Comparison of ENCODE assay signal across 8 cellular contexts in genomic region chr2:42809131-42809875, GRCh38. TPM values are rescaled to one million over a fixed set of nuclear protein-coding genes. Genes with fewer than 3 reads are reported as not detected.
A peak's percentile ranks its signal among the peaks of the same experiment; 100 is the strongest.
DNase-seq lines count a peak whose midpoint lies in the region; ATAC-seq and TF ChIP-seq lines count a peak whose summit lies in the region.

No MANE protein-coding gene starts in this region.

- peak overlapping the region; percentile 83 for H3K9ac ChIP-seq in OCI-LY1 (ENCODE audit: low read length)

- H3F3A ChIP-seq in OCI-LY1 (ENCODE audit: insufficient read depth, low read length): no peaks in the 10 kb centered on the region

- no peaks in the 10 kb centered on the region for H4K20me1 ChIP-seq in OCI-LY1 (ENCODE audit: insufficient read depth, low read length)

- peak overlapping the region; percentile 75 for H3K4me3 Mint-ChIP-seq in activated T-cell treated with anti-CD3 and anti-CD28 coated beads, Interleukin-2, amount 50 U/mL, for 4 hours

- no peak for ATAC-seq in activated T-cell treated with anti-CD3 and anti-CD28 coated beads, Interleukin-2, amount 50 U/mL, for 4 hours
- ATAC-seq in HG03432 (IDR thresholded peaks at IDR 0.05; ENCODE audit: unreplicated experiment) (no peak), GM18867 (IDR thresholded peaks at IDR 0.05; ENCODE audit: unreplicated experiment) (no peak), GM21737 (IDR thresholded peaks at IDR 0.05; ENCODE audit: unreplicated experiment) (no peak)

- H3K4me3 ChIP-seq in OCI-LY1 (ENCODE audit: low read depth, low read length, poor library complexity, severe bottlenecking) (peak overlapping the region; percentile 64), coronary artery (peak overlapping the region; percentile 87)

- TF ChIP-seq CTCF in OCI-LY1 (IDR thresholded peaks at IDR 0.05; ENCODE audit: low read length) (0 out of 2 replicates have a peak, but pooled peaks have one; percentile 16), coronary artery (IDR thresholded peaks at IDR 0.05) (no peak)

- no peaks in the 10 kb centered on the region for H3K79me2 ChIP-seq in OCI-LY1 (ENCODE audit: insufficient read depth, low read length)

- no peaks in the 10 kb centered on the region for H3K9me2 ChIP-seq in OCI-LY1 (ENCODE audit: low read depth, low read length)

- H3K27me3 ChIP-seq in OCI-LY1 (ENCODE audit: insufficient read depth, low read length): 0 out of 2 replicates have a peak, but pooled peaks cover 4% of the 10 kb centered on the region

- H3K36me3 ChIP-seq in OCI-LY1 (ENCODE audit: insufficient read depth, low read length): no peaks in the 10 kb centered on the region; the same call in 1 of the 2 replicates

- H2AFZ ChIP-seq in OCI-LY1 (ENCODE audit: low read length): peak overlapping the region; percentile 72; the same call in 1 of the 2 replicates

- H3K4me1 Mint-ChIP-seq in activated T-cell treated with anti-CD3 and anti-CD28 coated beads, Interleukin-2, amount 50 U/mL, for 4 hours (ENCODE audit: low read depth): peaks cover 16% of the 10 kb centered on the region

- peaks cover 24% of the 10 kb centered on the region for H3K4me1 ChIP-seq in OCI-LY1 (ENCODE audit: insufficient read depth, low read length, severe bottlenecking)

- no peaks in the 10 kb centered on the region for H3K36me3 Mint-ChIP-seq in activated T-cell treated with anti-CD3 and anti-CD28 coated beads, Interleukin-2, amount 50 U/mL, for 4 hours (ENCODE audit: insufficient read depth)

- peaks cover 6% of the 10 kb centered on the region for H3K9me3 Mint-ChIP-seq in activated T-cell treated with anti-CD3 and anti-CD28 coated beads, Interleukin-2, amount 50 U/mL, for 4 hours

- H3K27ac ChIP-seq in OCI-LY1 (ENCODE audit: low read depth, low read length, poor library complexity, severe bottlenecking) (peak overlapping the region; percentile 81), coronary artery (peak overlapping the region; percentile 99)

- peak overlapping the region; percentile 85 for H3K4me2 ChIP-seq in OCI-LY1 (ENCODE audit: low read length)

- peaks cover 3% of the 10 kb centered on the region for H3K27me3 Mint-ChIP-seq in activated T-cell treated with anti-CD3 and anti-CD28 coated beads, Interleukin-2, amount 50 U/mL, for 4 hours (ENCODE audit: low read depth)

- H3K9me3 ChIP-seq in OCI-LY1 (ENCODE audit: low read length): peaks cover 6% of the 10 kb centered on the region; the same call in 1 of the 2 replicates

- no peak for DNase-seq in activated T-cell treated with anti-CD3 and anti-CD28 coated beads, Interleukin-2, amount 50 U/mL, for 4 hours
- no peak for DNase-seq in activated T-cell treated with anti-CD3 and anti-CD28 coated beads, Interleukin-2, amount 50 U/mL, for 48 hours
- DNase-seq in coronary artery (ENCODE audit: low spot score) (no peak), myocyte (ENCODE audit: low read depth) (peak; percentile 43)

RNA-seq across cellular contexts. Expression of gene HAAO, which starts 16.9 kb away (rescaled TPM):
- under 1 TPM in 2 of 3 donors, not detected in 1; 0.24 to 0.30 TPM for total RNA-seq in activated T-cell treated with anti-CD3 and anti-CD28 coated beads, Interleukin-2, amount 50 U/mL, for 4 hours
- not detected in 2 replicates for total RNA-seq in myocyte
- 0.19 TPM for polyA plus RNA-seq in myocyte (2012)

RNA-seq across cellular contexts. Expression of gene OXER1, which starts 45.4 kb away (rescaled TPM):
- total RNA-seq in activated T-cell treated with anti-CD3 and anti-CD28 coated beads, Interleukin-2, amount 50 U/mL, for 4 hours: under 1 TPM in 1 of 3 donors, not detected in 2; 0.33 TPM
- 0.32 and 1.0 TPM in 2 replicates for total RNA-seq in myocyte
- polyA plus RNA-seq in myocyte (2012): 0.69 TPM
